Comparison of ENCODE assay signal across 32 cellular contexts in the genomic region with DNA sequence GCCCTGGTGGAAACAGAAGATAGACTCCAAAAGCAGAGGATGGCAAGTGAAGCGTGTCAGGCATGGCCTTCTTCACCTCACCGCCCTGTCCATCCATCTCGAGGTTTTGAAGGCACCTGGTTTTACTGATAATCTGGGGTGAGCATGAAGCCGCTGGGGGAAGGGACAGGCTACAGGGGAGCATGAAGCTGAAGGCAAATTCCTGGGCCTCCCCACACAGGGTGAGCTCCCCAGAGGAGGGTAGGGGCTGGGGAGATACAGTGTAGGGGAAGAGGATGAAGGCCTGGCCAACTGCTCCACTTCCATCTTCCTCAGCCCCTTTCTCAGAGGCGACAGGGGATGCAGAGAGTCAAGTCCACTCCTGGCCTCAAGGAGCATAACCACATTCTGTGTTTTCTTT.
"Had no signal": no experiment of that assay in that cellular context is flagged by ENCODE, and none has a peak within 500 bp of the region (broad histone marks: within the 10 kb centered on the region; RNA-seq: fewer than 3 reads in every experiment).

No MANE protein-coding gene starts in this region.

- H3K27ac Mint-ChIP-seq: activated CD8-positive, alpha-beta T cell treated with anti-CD3 and anti-CD28 coated beads for 36 hours; activated naive CD4-positive, alpha-beta T cell treated with anti-CD3 and anti-CD28 coated beads for 36 hours; activated naive CD4-positive, alpha-beta T cell treated with anti-CD3 and anti-CD28 coated beads, Interleukin-2, amount 50 U/mL, for 24 hours; activated naive CD8-positive, alpha-beta T cell treated with anti-CD3 and anti-CD28 coated beads for 36 hours; activated naive CD8-positive, alpha-beta T cell treated with anti-CD3 and anti-CD28 coated beads, Interleukin-2, amount 50 U/mL, for 24 hours; activated T-helper 1 cell treated with anti-CD3 and anti-CD28 coated beads, Interleukin-12 subunit alpha, Interleukin-12 subunit beta, Interleukin-2, Interleukin-4 antibody, amounts not matched to agents 30 ng/mL and 10 ng/mL and 1 ng/mL, durations not matched to agents 14 hours and 24 hours and 36 hours; activated T-helper 2 cell treated with anti-CD3 and anti-CD28 coated beads, Interferon-gamma antibody, Interleukin-2, Interleukin-4, amounts not matched to agents 10 μg/mL and 5 μg/mL and 100 μg/mL, durations not matched to agents 14 hours and 24 hours and 36 hours; dendritic cell treated with granulocyte-macrophage colony-stimulating factor and Interleukin-4, amounts not matched to agents 40 ng/mL and 50 ng/mL, for 4 days; T-helper 17 cell; T-helper 2 cell treated with Interferon-gamma antibody and Interleukin-4, amounts not matched to agents 5 μg/mL and 100 μg/mL, for 36 hours; WTC11 had no signal

- ATAC-seq: activated CD8-positive, alpha-beta T cell treated with anti-CD3 and anti-CD28 coated beads for 36 hours; activated naive CD8-positive, alpha-beta T cell treated with anti-CD3 and anti-CD28 coated beads, Interleukin-2, amount 50 U/mL, for 24 hours; body of pancreas; gastroesophageal sphincter; heart right ventricle; T-helper 17 cell; WTC11 had no signal

- H3K4me3 ChIP-seq: adrenal gland, body of pancreas, coronary artery, dorsolateral prefrontal cortex, esophagus muscularis mucosa, gastroesophageal sphincter, heart right ventricle, hepatocyte had no signal

- H3K4me3 Mint-ChIP-seq: activated CD8-positive, alpha-beta T cell treated with anti-CD3 and anti-CD28 coated beads for 36 hours; activated naive CD4-positive, alpha-beta T cell treated with anti-CD3 and anti-CD28 coated beads for 36 hours; activated naive CD4-positive, alpha-beta T cell treated with anti-CD3 and anti-CD28 coated beads, Interleukin-2, amount 50 U/mL, for 24 hours; activated naive CD8-positive, alpha-beta T cell treated with anti-CD3 and anti-CD28 coated beads for 36 hours; activated naive CD8-positive, alpha-beta T cell treated with anti-CD3 and anti-CD28 coated beads, Interleukin-2, amount 50 U/mL, for 24 hours; activated T-helper 1 cell treated with anti-CD3 and anti-CD28 coated beads, Interleukin-12 subunit alpha, Interleukin-12 subunit beta, Interleukin-2, Interleukin-4 antibody, amounts not matched to agents 30 ng/mL and 10 ng/mL and 1 ng/mL, durations not matched to agents 14 hours and 24 hours and 36 hours; central memory CD8-positive, alpha-beta T cell; dendritic cell treated with granulocyte-macrophage colony-stimulating factor and Interleukin-4, amounts not matched to agents 40 ng/mL and 50 ng/mL, for 4 days; T-helper 17 cell; T-helper 2 cell treated with Interferon-gamma antibody and Interleukin-4, amounts not matched to agents 5 μg/mL and 100 μg/mL, for 36 hours; WTC11 had no signal

- H3K36me3 Mint-ChIP-seq: activated naive CD4-positive, alpha-beta T cell treated with anti-CD3 and anti-CD28 coated beads, Interleukin-2, amount 50 U/mL, for 24 hours; activated naive CD8-positive, alpha-beta T cell treated with anti-CD3 and anti-CD28 coated beads for 36 hours; WTC11 had no signal

- DNase-seq: activated CD4-positive, alpha-beta T cell treated with anti-CD3 and anti-CD28 coated beads for 1 hour; activated CD4-positive, alpha-beta T cell treated with anti-CD3 and anti-CD28 coated beads for 4 hours; activated CD4-positive, alpha-beta T cell treated with anti-CD3 and anti-CD28 coated beads, Interleukin-2, amount 50 U/mL, for 1 hour; activated CD4-positive, alpha-beta T cell treated with anti-CD3 and anti-CD28 coated beads, Interleukin-2, amount 50 U/mL, for 48 hours; activated CD8-positive, alpha-beta T cell treated with anti-CD3 and anti-CD28 coated beads for 36 hours; activated effector memory CD4-positive, alpha-beta T cell treated with anti-CD3 and anti-CD28 coated beads, Interleukin-2, amount 50 U/mL, for 16 hours; activated naive CD4-positive, alpha-beta T cell treated with anti-CD3 and anti-CD28 coated beads for 36 hours; activated naive CD8-positive, alpha-beta T cell treated with anti-CD3 and anti-CD28 coated beads for 36 hours; activated naive CD8-positive, alpha-beta T cell treated with anti-CD3 and anti-CD28 coated beads, Interleukin-2, amount 50 U/mL, for 24 hours; activated T-cell treated with anti-CD3 and anti-CD28 coated beads, Interleukin-2, amount 50 U/mL, for 1 hour; activated T-cell treated with anti-CD3 and anti-CD28 coated beads, Interleukin-2, amount 50 U/mL, for 48 hours; amygdala; body of pancreas; dorsolateral prefrontal cortex; effector memory CD4-positive, alpha-beta T cell; erythroblast; foreskin melanocyte; heart right ventricle; T-helper 1 cell; T-helper 17 cell had no signal

- H3K27ac ChIP-seq: adrenal gland, body of pancreas, coronary artery, dorsolateral prefrontal cortex, esophagus muscularis mucosa, gastroesophageal sphincter, heart right ventricle, hepatocyte had no signal

- H3K4me1 Mint-ChIP-seq: activated naive CD8-positive, alpha-beta T cell treated with anti-CD3 and anti-CD28 coated beads for 36 hours; central memory CD8-positive, alpha-beta T cell had no signal

- H3K9me3 ChIP-seq: adrenal gland, body of pancreas, esophagus muscularis mucosa, gastroesophageal sphincter, heart right ventricle had no signal

- H3K27me3 ChIP-seq: adrenal gland, body of pancreas, dorsolateral prefrontal cortex, esophagus muscularis mucosa, gastroesophageal sphincter, heart right ventricle, hepatocyte had no signal

- H3K9me3 Mint-ChIP-seq: activated CD8-positive, alpha-beta T cell treated with anti-CD3 and anti-CD28 coated beads for 36 hours; activated naive CD4-positive, alpha-beta T cell treated with anti-CD3 and anti-CD28 coated beads for 36 hours; activated naive CD4-positive, alpha-beta T cell treated with anti-CD3 and anti-CD28 coated beads, Interleukin-2, amount 50 U/mL, for 24 hours; activated naive CD8-positive, alpha-beta T cell treated with anti-CD3 and anti-CD28 coated beads for 36 hours; activated naive CD8-positive, alpha-beta T cell treated with anti-CD3 and anti-CD28 coated beads, Interleukin-2, amount 50 U/mL, for 24 hours; activated T-helper 1 cell treated with anti-CD3 and anti-CD28 coated beads, Interleukin-12 subunit alpha, Interleukin-12 subunit beta, Interleukin-2, Interleukin-4 antibody, amounts not matched to agents 30 ng/mL and 10 ng/mL and 1 ng/mL, durations not matched to agents 14 hours and 24 hours and 36 hours; activated T-helper 2 cell treated with anti-CD3 and anti-CD28 coated beads, Interferon-gamma antibody, Interleukin-2, Interleukin-4, amounts not matched to agents 10 μg/mL and 5 μg/mL and 100 μg/mL, durations not matched to agents 14 hours and 24 hours and 36 hours; central memory CD8-positive, alpha-beta T cell; dendritic cell treated with granulocyte-macrophage colony-stimulating factor and Interleukin-4, amounts not matched to agents 40 ng/mL and 50 ng/mL, for 4 days; T-helper 2 cell treated with Interferon-gamma antibody and Interleukin-4, amounts not matched to agents 5 μg/mL and 100 μg/mL, for 36 hours; WTC11 had no signal

- H3K36me3 ChIP-seq: adrenal gland, esophagus muscularis mucosa, gastroesophageal sphincter, heart right ventricle had no signal
